8 cellular contexts compared by ENCODE assay signal in genomic region chr9:81689343-81690175, GRCh38. TPM values are rescaled to one million over a fixed set of nuclear protein-coding genes. Genes with fewer than 3 reads are reported as not detected.
DNase-seq lines count a peak whose midpoint lies in the region; ATAC-seq and TF ChIP-seq lines count a peak whose summit lies in the region.

Gene TLE1 (minus strand): TSS chr9:81689547. CDS start chr9:81688240, 1,307 bp downstream.

- H3K9me3 Mint-ChIP-seq in activated naive CD4-positive, alpha-beta T cell treated with anti-CD3 and anti-CD28 coated beads, Interleukin-2, amount 10 ng/mL, durations not matched to agents 7 days and 5 days = no peaks in the 10 kb centered on the region
- no peaks in the 10 kb centered on the region for H3K9me3 Mint-ChIP-seq in neural crest cell
- H3K9me3 Mint-ChIP-seq in stimulated activated naive CD8-positive, alpha-beta T cell treated with anti-CD3 and anti-CD28 coated beads, Interleukin-15, amount 100 ng/mL, for 72 hours = no peaks in the 10 kb centered on the region

- in situ Hi-C loops in GM23248 (cut with MboI) = loop anchor here (10.0 kb wide), 1 partner anchor 155 kb away; no protein-coding TSS in a partner anchor

- H3K9me2 ChIP-seq in GM23248 (ENCODE audit: insufficient read depth) = no peaks in the 10 kb centered on the region

- peaks cover 26% of the 10 kb centered on the region for H3K27me3 Mint-ChIP-seq in activated naive CD4-positive, alpha-beta T cell treated with anti-CD3 and anti-CD28 coated beads, Interleukin-2, amount 10 ng/mL, durations not matched to agents 7 days and 5 days
- H3K27me3 Mint-ChIP-seq in neural crest cell (ENCODE audit: low read depth) = peaks cover 43% of the 10 kb centered on the region
- peaks cover 30% of the 10 kb centered on the region for H3K27me3 Mint-ChIP-seq in stimulated activated naive CD8-positive, alpha-beta T cell treated with anti-CD3 and anti-CD28 coated beads, Interleukin-15, amount 100 ng/mL, for 72 hours

- peaks cover 5% of the 10 kb centered on the region for H3K36me3 Mint-ChIP-seq in activated naive CD4-positive, alpha-beta T cell treated with anti-CD3 and anti-CD28 coated beads, Interleukin-2, amount 10 ng/mL, durations not matched to agents 7 days and 5 days
- H3K36me3 Mint-ChIP-seq in neural crest cell (ENCODE audit: low read depth) = no peaks in the 10 kb centered on the region

- peaks cover 29% of the 10 kb centered on the region for H3K79me2 ChIP-seq in GM23248 (ENCODE audit: insufficient read depth)

- peak; percentile 93 for DNase-seq in DMS114 treated with DMSO at 0.1 percent for 48 hours (lab: John Stamatoyannopoulos, UW; ENCODE audit: unreplicated experiment)
- peak; percentile 98 for DNase-seq in GM23248
- peak; percentile 96 to 97 for DNase-seq in Kasumi-1 (lab: John Stamatoyannopoulos, UW)
- peak; percentile 91 to 94 for DNase-seq in SHP77 (lab: John Stamatoyannopoulos, UW)
- DNase-seq in activated naive CD4-positive, alpha-beta T cell treated with anti-CD3 and anti-CD28 coated beads, Interleukin-2, amount 10 ng/mL, durations not matched to agents 7 days and 5 days = peak; percentile 83
- peak; percentile 99 for DNase-seq in foreskin melanocyte
- peak; percentile 99 for DNase-seq in neural crest cell (ENCODE audit: low read depth, low spot score)
- DNase-seq in stimulated activated naive CD8-positive, alpha-beta T cell treated with anti-CD3 and anti-CD28 coated beads, Interleukin-15, amount 100 ng/mL, for 72 hours = peak; percentile 76 to 80

- WGBS in GM23248 (ENCODE audit: low coverage in 1 of 2, low lambda C conversion rate in 2 of 2, missing lambda C conversion rate in 2 of 2), 2 experiments = 1% methylated on average over 53 to 70 of the region's 95 CpGs

- peaks cover 7% of the 10 kb centered on the region; the same call in 1 of the 2 replicates for H3F3A ChIP-seq in GM23248 (ENCODE audit: insufficient read depth)

- H3K27me3 ChIP-seq in GM23248 (replicated peaks; ENCODE audit: insufficient read depth) = peaks cover 20% of the 10 kb centered on the region

- peaks cover 23% of the 10 kb centered on the region for H3K4me1 ChIP-seq in GM23248 (ENCODE audit: insufficient read depth)

- H4K20me1 ChIP-seq in GM23248 (ENCODE audit: insufficient read depth) = no peaks in the 10 kb centered on the region

- H3K36me3 ChIP-seq in GM23248 (ENCODE audit: low read depth) = no peaks in the 10 kb centered on the region

- peak within 1 kb of the TSS; percentile 82 for H3K4me3 Mint-ChIP-seq in activated naive CD4-positive, alpha-beta T cell treated with anti-CD3 and anti-CD28 coated beads, Interleukin-2, amount 10 ng/mL, durations not matched to agents 7 days and 5 days
- H3K4me3 Mint-ChIP-seq in neural crest cell = peak within 1 kb of the TSS; percentile 96
- H3K4me3 Mint-ChIP-seq in stimulated activated naive CD8-positive, alpha-beta T cell treated with anti-CD3 and anti-CD28 coated beads, Interleukin-15, amount 100 ng/mL, for 72 hours = peak within 1 kb of the TSS; percentile 91 to 97

- no peak for TF ChIP-seq CTCF in neural crest cell (conservative IDR thresholded peaks at IDR 0.05)

- H3K27ac Mint-ChIP-seq in activated naive CD4-positive, alpha-beta T cell treated with anti-CD3 and anti-CD28 coated beads, Interleukin-2, amount 10 ng/mL, durations not matched to agents 7 days and 5 days = peak within 1 kb of the TSS; percentile 75
- peak within 1 kb of the TSS; percentile 90 for H3K27ac Mint-ChIP-seq in neural crest cell (ENCODE audit: unreplicated experiment)
- H3K27ac Mint-ChIP-seq in stimulated activated naive CD8-positive, alpha-beta T cell treated with anti-CD3 and anti-CD28 coated beads, Interleukin-15, amount 100 ng/mL, for 72 hours = peak within 1 kb of the TSS in 1 of 2 donors; percentile 96

- ATAC-seq in stimulated activated naive CD8-positive, alpha-beta T cell treated with anti-CD3 and anti-CD28 coated beads, Interleukin-15, amount 100 ng/mL, for 72 hours = peak; percentile 90

- H3K4me1 Mint-ChIP-seq in activated naive CD4-positive, alpha-beta T cell treated with anti-CD3 and anti-CD28 coated beads, Interleukin-2, amount 10 ng/mL, durations not matched to agents 7 days and 5 days = peaks cover 17% of the 10 kb centered on the region
- H3K4me1 Mint-ChIP-seq in neural crest cell = peaks cover 35% of the 10 kb centered on the region
- peaks cover 27% of the 10 kb centered on the region for H3K4me1 Mint-ChIP-seq in stimulated activated naive CD8-positive, alpha-beta T cell treated with anti-CD3 and anti-CD28 coated beads, Interleukin-15, amount 100 ng/mL, for 72 hours

- peak within 1 kb of the TSS; percentile 93 for H3K4me2 ChIP-seq in GM23248 (ENCODE audit: unreplicated experiment)

- no peaks in the 10 kb centered on the region for H3K9me3 ChIP-seq in GM23248 (ENCODE audit: low read depth)

- CTCF ChIA-PET in activated naive CD4-positive, alpha-beta T cell treated with anti-CD3 and anti-CD28 coated beads, Interleukin-2, amount 10 ng/mL, durations not matched to agents 7 days and 5 days (lab: Charles Lee) = no interaction called here

- peak within 1 kb of the TSS; percentile 46 for H3K27ac ChIP-seq in GM23248

- H3K9ac ChIP-seq in GM23248 = peak within 1 kb of the TSS; percentile 65

- H3K4me3 ChIP-seq in GM23248 = peak within 1 kb of the TSS; percentile 90

- peak within 1 kb of the TSS; percentile 78 for H2AFZ ChIP-seq in GM23248

RNA-seq across cellular contexts. Expression of gene TLE1, which starts in this region (rescaled TPM):
- total RNA-seq in GM23248 (2014; rRNA removed; shearing (Covaris generic)) = 14.4 and 16.7 TPM in 2 replicates
- polyA plus RNA-seq in GM23248 (2016; fragmentation: Nextera tagmentation; extraction: Ambion mirVana) = 6.4 TPM in 2 replicates
- total RNA-seq in neural crest cell = 40.5 and 42.5 TPM in 2 replicates

Comparison
In these comparisons a context has a peak if more than half of its experiments do, and no peak if none do; other contexts are left out.
1. Peak in every context shown above with its lines: DNase-seq, ATAC-seq, H3K4me3 ChIP-seq and H3K27ac ChIP-seq.